Comparison of ENCODE assay signal across 16 cellular contexts in the genomic region with DNA sequence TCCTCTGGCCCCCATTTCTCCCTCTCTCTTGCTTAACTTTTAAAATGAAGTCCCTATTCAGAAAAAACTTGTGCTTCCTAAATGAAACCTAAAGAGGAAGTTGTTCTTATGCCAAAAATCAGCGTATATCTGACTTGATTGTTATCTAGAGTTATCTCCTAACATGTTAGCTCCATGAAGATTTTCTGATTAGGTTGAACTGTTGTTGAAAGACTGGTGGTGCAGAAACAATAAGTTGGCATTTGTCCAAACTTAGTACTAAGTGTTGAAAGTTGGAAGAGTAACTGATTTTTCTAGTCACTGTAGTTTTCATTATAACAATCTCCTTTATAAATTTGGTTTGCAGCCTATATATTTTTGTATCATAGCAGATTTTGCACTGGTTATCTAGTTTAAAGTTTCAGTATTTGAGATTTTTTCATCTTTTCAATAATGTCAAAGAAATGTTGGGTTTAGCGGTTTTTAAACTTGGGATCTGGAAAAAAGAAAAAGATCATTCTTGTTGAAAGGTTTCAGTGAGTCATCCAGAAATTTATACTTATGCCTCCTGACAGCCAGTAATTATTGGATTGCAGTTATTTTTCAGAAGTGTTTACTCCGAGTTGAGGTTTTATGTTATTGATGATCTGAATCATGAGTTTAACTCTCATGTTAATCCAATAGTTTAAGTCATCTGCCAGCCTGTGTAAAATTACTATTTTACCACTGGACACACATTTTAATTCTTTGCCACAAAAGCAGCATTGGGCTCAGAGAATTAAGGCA.
DNase-seq lines count a peak whose midpoint lies in the region; ATAC-seq, FAIRE-seq and TF ChIP-seq lines count a peak whose summit lies in the region.
"Had no signal": no experiment of that assay in that cellular context is flagged by ENCODE, and none has a peak within 500 bp of the region (broad histone marks: within the 10 kb centered on the region; RNA-seq: fewer than 3 reads in every experiment).

No MANE protein-coding gene starts in this region.

- H3K4me1 Mint-ChIP-seq in activated naive CD4-positive, alpha-beta T cell treated with anti-CD3 and anti-CD28 coated beads for 36 hours (ENCODE audit: low read depth) = peaks cover 13% of the 10 kb centered on the region
- peaks cover 11 to 15% of the 10 kb centered on the region in 2 donors for H3K4me1 Mint-ChIP-seq in stimulated activated naive B cell treated with anti-CD40 and anti-IgM and Interleukin-4, amounts not matched to agents 10 μg/mL and 1 μg/mL and 100 μg/mL, for 72 hours

- H3K27me3 ChIP-seq in GM12878 (replicated peaks in 1 of 2; ENCODE audit: control insufficient read depth in 2 of 2, insufficient read depth in 2 of 2, low read length in 1 of 2) (no peaks in the 10 kb centered on the region), parathyroid adenoma (ENCODE audit: control insufficient read depth, insufficient read depth, low read length) (no peaks in the 10 kb centered on the region)
- H3K27me3 ChIP-seq: upper lobe of left lung had no signal

- H3K27me3 Mint-ChIP-seq in activated naive CD4-positive, alpha-beta T cell treated with anti-CD3 and anti-CD28 coated beads for 36 hours (ENCODE audit: low read depth) = no peaks in the 10 kb centered on the region
- no peaks in the 10 kb centered on the region for H3K27me3 Mint-ChIP-seq in stimulated activated naive B cell treated with anti-CD40 and anti-IgM and Interleukin-4, amounts not matched to agents 10 μg/mL and 1 μg/mL and 100 μg/mL, for 72 hours
- H3K27me3 Mint-ChIP-seq: IgD-negative memory B cell had no signal

- H3K27ac ChIP-seq in GM12878 (ENCODE audit: control insufficient read depth, insufficient read depth) (no peak overlapping the region), parathyroid adenoma (no peak overlapping the region)
- H3K27ac ChIP-seq: PC-9, upper lobe of left lung had no signal

- DNase-seq in NCI-H82 (lab: John Stamatoyannopoulos, UW) = peak; percentile 5
- no peak for DNase-seq in NCI-H82 treated with DMSO at 0.1 percent for 48 hours (lab: John Stamatoyannopoulos, UW; ENCODE audit: unreplicated experiment)
- peak; percentile 65 for DNase-seq in NCI-H69 (lab: John Stamatoyannopoulos, UW)
- DNase-seq in GM12878 (ENCODE audit: low read depth, low spot score) = no peak
- no peak for DNase-seq in C1 segment of cervical spinal cord (lab: John Stamatoyannopoulos, UW)
- no peak for DNase-seq in activated naive CD4-positive, alpha-beta T cell treated with anti-CD3 and anti-CD28 coated beads for 36 hours
- DNase-seq in stimulated activated naive B cell treated with anti-CD40 and anti-IgM and Interleukin-4, amounts not matched to agents 10 μg/mL and 1 μg/mL and 100 μg/mL, for 72 hours = no peak
- DNase-seq: activated CD4-positive, alpha-beta T cell treated with anti-CD3 and anti-CD28 coated beads, Interleukin-2, amount 50 U/mL, for 4 hours; effector CD8-positive, alpha-beta T cell; NCI-H187; PC-9; stimulated activated CD4-positive, alpha-beta T cell treated with anti-CD3 and anti-CD28 coated beads, Interleukin-2, amount 100 ng/mL, for 48 hours; upper lobe of left lung had no signal

- peaks cover 3% of the 10 kb centered on the region for H3K36me3 Mint-ChIP-seq in activated naive CD4-positive, alpha-beta T cell treated with anti-CD3 and anti-CD28 coated beads for 36 hours (ENCODE audit: low read depth)
- H3K36me3 Mint-ChIP-seq in stimulated activated naive B cell treated with anti-CD40 and anti-IgM and Interleukin-4, amounts not matched to agents 10 μg/mL and 1 μg/mL and 100 μg/mL, for 72 hours = no peaks in the 10 kb centered on the region
- H3K36me3 Mint-ChIP-seq: IgD-negative memory B cell had no signal

- no peak for TF ChIP-seq RAD21 in GM12878 (IDR thresholded peaks at IDR 0.05; ENCODE audit: insufficient read depth, low read depth, low read length)

- H3K4me3 Mint-ChIP-seq in activated naive CD4-positive, alpha-beta T cell treated with anti-CD3 and anti-CD28 coated beads for 36 hours = no peak overlapping the region
- no peak overlapping the region for H3K4me3 Mint-ChIP-seq in stimulated activated naive B cell treated with anti-CD40 and anti-IgM and Interleukin-4, amounts not matched to agents 10 μg/mL and 1 μg/mL and 100 μg/mL, for 72 hours
- H3K4me3 Mint-ChIP-seq: IgD-negative memory B cell; T-helper 2 cell treated with Interferon-gamma antibody and Interleukin-4, amounts not matched to agents 5 μg/mL and 100 μg/mL, for 36 hours had no signal

- H3K9me3 Mint-ChIP-seq in activated naive CD4-positive, alpha-beta T cell treated with anti-CD3 and anti-CD28 coated beads for 36 hours = no peaks in the 10 kb centered on the region
- no peaks in the 10 kb centered on the region for H3K9me3 Mint-ChIP-seq in stimulated activated naive B cell treated with anti-CD40 and anti-IgM and Interleukin-4, amounts not matched to agents 10 μg/mL and 1 μg/mL and 100 μg/mL, for 72 hours
- H3K9me3 Mint-ChIP-seq: IgD-negative memory B cell; T-helper 2 cell treated with Interferon-gamma antibody and Interleukin-4, amounts not matched to agents 5 μg/mL and 100 μg/mL, for 36 hours had no signal

- peak; percentile 77 for FAIRE-seq in GM12878 (lab: Jason Lieb, UNC)

- no peaks in the 10 kb centered on the region for H4K20me1 ChIP-seq in GM12878 (ENCODE audit: control insufficient read depth, insufficient read depth)

- peak; percentile 46 for ATAC-seq in GM12878
- no peak for ATAC-seq in stimulated activated naive B cell treated with anti-CD40 and anti-IgM and Interleukin-4, amounts not matched to agents 10 μg/mL and 1 μg/mL and 100 μg/mL, for 72 hours (replicated peaks)

- WGBS in GM12878 (ENCODE audit: insufficient coverage, insufficient replicate concordance, low lambda C conversion rate, missing lambda C conversion rate) = 64% methylated on average over 3 of the region's 3 CpGs

- H3K36me3 ChIP-seq in GM12878 (ENCODE audit: control insufficient read depth in 2 of 2, insufficient read depth in 2 of 2, low read length in 1 of 2) (no peaks in the 10 kb centered on the region), parathyroid adenoma (ENCODE audit: control insufficient read depth, insufficient read depth, low read length) (no peaks in the 10 kb centered on the region)
- H3K36me3 ChIP-seq: upper lobe of left lung had no signal

- in situ Hi-C loops in GM12878 (cut with MboI) = no loop called here

- no peak overlapping the region for H3K27ac Mint-ChIP-seq in activated naive CD4-positive, alpha-beta T cell treated with anti-CD3 and anti-CD28 coated beads for 36 hours
- H3K27ac Mint-ChIP-seq in stimulated activated naive B cell treated with anti-CD40 and anti-IgM and Interleukin-4, amounts not matched to agents 10 μg/mL and 1 μg/mL and 100 μg/mL, for 72 hours = no peak overlapping the region
- H3K27ac Mint-ChIP-seq: IgD-negative memory B cell; T-helper 2 cell treated with Interferon-gamma antibody and Interleukin-4, amounts not matched to agents 5 μg/mL and 100 μg/mL, for 36 hours had no signal

- no peak for TF ChIP-seq POLR2A in GM12878 (IDR thresholded peaks at IDR 0.05; ENCODE audit: low read depth, low read length)

- H3K9me3 ChIP-seq in GM12878 (replicated peaks; ENCODE audit: control insufficient read depth, insufficient read depth, low read length) = no peaks in the 10 kb centered on the region
- H3K9me3 ChIP-seq in parathyroid adenoma (ENCODE audit: control insufficient read depth, low read length) = no peaks in the 10 kb centered on the region
- H3K9me3 ChIP-seq: upper lobe of left lung had no signal

- BruUV-seq in GM12878 (replicated peaks; lab: Mats Ljungman, UMichigan) = no TSS peak

- POLR2A ChIA-PET in GM12878 (lab: Charles Lee) = no interaction called here

- H2AFZ ChIP-seq in GM12878 (ENCODE audit: control insufficient read depth, low read depth, low read length) = no peak overlapping the region
- no peak overlapping the region for H2AFZ ChIP-seq in parathyroid adenoma
- H2AFZ ChIP-seq: PC-9 had no signal

- H3K4me2 ChIP-seq in GM12878 (ENCODE audit: control insufficient read depth, insufficient read depth) (0 out of 2 replicates have a peak overlapping the region, but pooled peaks have one; percentile 3), parathyroid adenoma (ENCODE audit: low read length) (peak overlapping the region; percentile 16)
- H3K4me2 ChIP-seq: PC-9 had no signal

- H3K9ac ChIP-seq in GM12878 (ENCODE audit: control insufficient read depth, insufficient read depth, low read length) (no peak overlapping the region), parathyroid adenoma (no peak overlapping the region)

- RAD21 ChIA-PET in GM12878 (lab: Charles Lee; ENCODE audit: unreplicated experiment) = no interaction called here

- peaks cover 6% of the 10 kb centered on the region; the same call in 1 of the 2 replicates for H3K4me1 ChIP-seq in GM12878 (ENCODE audit: control insufficient read depth, insufficient read depth, low read length)
- peaks cover 14% of the 10 kb centered on the region for H3K4me1 ChIP-seq in parathyroid adenoma

- H3K4me3 ChIP-seq in GM12878 (no peak overlapping the region), parathyroid adenoma (ENCODE audit: low read depth, low read length) (peak overlapping the region; percentile 2)
- H3K4me3 ChIP-seq: PC-9, upper lobe of left lung had no signal

- TF ChIP-seq EP300 in GM12878 (IDR thresholded peaks at IDR 0.05; ENCODE audit: borderline replicate concordance in 1 of 2, control insufficient read depth in 1 of 2, low read depth in 2 of 2, low read length in 2 of 2) = no peak

- TF ChIP-seq CTCF in GM12878 (IDR thresholded peaks at IDR 0.05 in 2 of 3, conservative IDR thresholded peaks at IDR 0.05 in 1 of 3; ENCODE audit: control insufficient read depth in 2 of 3, extremely low read depth in 1 of 3, insufficient read depth in 1 of 3, low read depth in 3 of 3, low read length in 3 of 3) (no peak), parathyroid adenoma (IDR thresholded peaks at IDR 0.05) (no peak)

- intact Hi-C loops in GM12878 (cut with micrococcal nuclease; ENCODE audit: unreplicated experiment) = no loop called here
- intact Hi-C loops in activated naive CD4-positive, alpha-beta T cell treated with anti-CD3 and anti-CD28 coated beads for 36 hours (cut with micrococcal nuclease) = no loop called here

- SMC1A ChIA-PET in GM12878 (lab: Charles Lee; ENCODE audit: uncharacterized antibody, unreplicated experiment) = interaction anchor here (0.9 to 1.2 kb wide), 2 partner anchors 17 kb away, joined by 3 read pairs; no protein-coding TSS in a partner anchor

- CTCF ChIA-PET in GM12878 (lab: Yijun Ruan, JAX) = no interaction called here
- CTCF ChIA-PET in activated naive CD4-positive, alpha-beta T cell treated with anti-CD3 and anti-CD28 coated beads for 36 hours (lab: Charles Lee) = interaction anchor here (0.8 kb wide), 1 partner anchor 121 kb away, joined by 3 read pairs; no protein-coding TSS in a partner anchor

- no peaks in the 10 kb centered on the region; the same call in 1 of the 2 replicates for H3K79me2 ChIP-seq in GM12878 (ENCODE audit: control insufficient read depth, insufficient read depth, low read length)
- peaks cover 5% of the 10 kb centered on the region for H3K79me2 ChIP-seq in parathyroid adenoma

Comparison
In these comparisons a context has a peak if more than half of its experiments do, and no peak if none do; other contexts are left out.
1. DNase-seq: peak in NCI-H82 (single experiment) and NCI-H69 (single experiment); none in NCI-H82 treated with DMSO at 0.1 percent for 48 hours (single experiment), GM12878 (single experiment), C1 segment of cervical spinal cord (0 of 14), activated naive CD4-positive, alpha-beta T cell treated with anti-CD3 and anti-CD28 coated beads for 36 hours (single experiment) and stimulated activated naive B cell treated with anti-CD40 and anti-IgM and Interleukin-4, amounts not matched to agents 10 μg/mL and 1 μg/mL and 100 μg/mL, for 72 hours (single experiment).